In the genomic region with DNA sequence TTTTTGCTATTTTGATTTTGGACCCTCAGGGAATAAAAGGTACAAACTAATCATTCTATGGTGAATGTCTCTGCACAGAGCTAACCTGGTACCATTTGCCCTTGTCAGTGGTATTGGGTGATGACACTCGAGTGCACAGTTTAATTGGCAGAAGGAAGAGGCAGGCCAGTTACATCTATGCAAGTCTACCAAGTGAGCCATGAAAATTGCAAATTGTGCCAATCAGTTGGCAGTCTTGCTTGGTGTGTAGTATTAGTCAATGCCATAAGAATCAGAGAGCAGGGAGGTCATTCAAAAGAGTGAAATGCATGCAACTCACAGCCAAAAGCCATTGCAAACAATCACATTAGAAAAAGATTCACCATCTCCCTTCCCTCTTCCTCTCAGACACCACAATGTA, we compare ENCODE assay signal across 19 cellular contexts.
"Had no signal": no experiment of that assay in that cellular context is flagged by ENCODE, and none has a peak within 500 bp of the region (broad histone marks: within the 10 kb centered on the region; RNA-seq: fewer than 3 reads in every experiment).

No MANE protein-coding gene starts in this region.

- H3K36me3 ChIP-seq: left lung, sigmoid colon, thoracic aorta, tibial nerve, upper lobe of left lung had no signal

- H3K4me3 ChIP-seq: coronary artery, left lung, mucosa of descending colon, sigmoid colon, thoracic aorta, tibial nerve, upper lobe of left lung had no signal

- FAIRE-seq: endothelial cell of umbilical vein, frontal cortex, kidney, urothelium cell line had no signal

- DNase-seq: dermis blood vessel endothelial cell; effector memory CD4-positive, alpha-beta T cell; kidney; left cardiac atrium; left lung; mesenchymal stem cell; mucosa of descending colon; naive B cell; right cardiac atrium; sigmoid colon; stimulated activated CD4-positive, alpha-beta T cell treated with anti-CD3 and anti-CD28 coated beads, Interleukin-2, amount 100 ng/mL, for 24 hours; stimulated activated naive B cell treated with anti-CD40 and anti-IgM and Interleukin-4, amounts not matched to agents 10 μg/mL and 1 μg/mL and 100 μg/mL, for 72 hours; upper lobe of left lung had no signal

- H3K27me3 ChIP-seq: left lung, sigmoid colon, tibial nerve, upper lobe of left lung had no signal
